Comparison of ENCODE assay signal across 6 cellular contexts in genomic region chr16:22181426-22181825, GRCh38. TPM values are rescaled to one million over a fixed set of nuclear protein-coding genes. Genes with fewer than 3 reads are reported as not detected.
"Had no signal": no experiment of that assay in that cellular context is flagged by ENCODE, and none has a peak within 500 bp of the region (broad histone marks: within the 10 kb centered on the region; RNA-seq: fewer than 3 reads in every experiment).

No MANE protein-coding gene starts in this region.

- H3K4me3 ChIP-seq: K562 had no signal

- H3K27me3 Mint-ChIP-seq: IgD-negative memory B cell had no signal

- H3K36me3 Mint-ChIP-seq: IgD-negative memory B cell had no signal

- H3K27ac ChIP-seq: HL-60 had no signal

- DNase-seq: IMR-90, KBM-7 had no signal

- H3K9me3 Mint-ChIP-seq: IgD-negative memory B cell had no signal

- FAIRE-seq: HTR-8/SVneo, K562 had no signal

RNA-seq across cellular contexts. Expression of gene SDR42E2, which starts 19.1 kb away (rescaled TPM):
- polyA plus RNA-seq: IMR-90 had no signal
